8 cellular contexts compared by ENCODE assay signal in the genomic region with DNA sequence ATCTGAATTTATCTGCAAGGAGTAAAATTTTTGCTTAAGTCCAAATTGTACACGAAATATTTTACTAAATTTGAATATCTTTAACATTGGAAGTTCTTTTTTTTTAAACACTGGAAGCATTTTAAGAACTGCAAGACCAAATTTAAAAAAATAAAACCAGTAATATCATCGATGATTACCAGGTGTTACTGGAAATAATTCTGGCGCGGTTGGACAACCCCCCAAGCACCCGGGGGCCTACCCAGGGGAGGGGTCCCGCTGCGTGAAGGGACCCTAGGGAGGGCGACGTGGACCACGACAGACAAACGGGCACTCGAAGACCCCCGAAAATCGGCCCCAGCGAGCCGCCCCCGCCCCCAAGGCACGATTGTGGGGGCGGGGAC. TPM values are rescaled to one million over a fixed set of nuclear protein-coding genes. Genes with fewer than 3 reads are reported as not detected.
A peak's percentile ranks its signal among the peaks of the same experiment; 100 is the strongest.
DNase-seq lines count a peak whose midpoint lies in the region; ATAC-seq and TF ChIP-seq lines count a peak whose summit lies in the region.

No MANE protein-coding gene starts in this region.

- H3K27me3 ChIP-seq in H7 (ENCODE audit: control insufficient read depth, insufficient read depth, low read length) (no peaks in the 10 kb centered on the region), right atrium auricular region (no peaks in the 10 kb centered on the region), skeletal muscle tissue (ENCODE audit: control insufficient read depth in 3 of 3, insufficient read depth in 3 of 3, low read length in 3 of 3) (no peaks in the 10 kb centered on the region)

- peaks cover 59% of the 10 kb centered on the region for H3K4me1 Mint-ChIP-seq in activated B cell treated with CpG ODN at 0.5 μM for 24 hours

- H3K4me1 ChIP-seq in right atrium auricular region (peaks cover 0 to 45% of the 10 kb centered on the region in 2 donors), skeletal muscle tissue (ENCODE audit: control insufficient read depth in 3 of 3, insufficient read depth in 3 of 3, low read length in 3 of 3) (peaks cover 30 to 45% (median 32%) of the 10 kb centered on the region in 3 donors)

- intact Hi-C loops in activated B cell treated with CpG ODN at 0.5 μM for 24 hours (cut with micrococcal nuclease), result loop anchor here (1.0 kb wide), 3 partner anchors 11 to 406 kb away; a partner anchor contains a TSS

- peak overlapping the region; percentile 59 for H3K4me3 ChIP-seq in H7 (ENCODE audit: insufficient read depth, low read depth, low read length)
- H3K4me3 ChIP-seq in right atrium auricular region, result peak overlapping the region; percentile 79 to 100
- H3K4me3 ChIP-seq in skeletal muscle tissue (ENCODE audit: low read length in 3 of 3), result peak overlapping the region; percentile 75 to 80 (median 77)

- peak overlapping the region; percentile 77 to 99 for H3K27ac ChIP-seq in right atrium auricular region
- peak overlapping the region; percentile 65 for H3K27ac ChIP-seq in skeletal muscle tissue (ENCODE audit: low read depth, low read length)

- H3K4me3 Mint-ChIP-seq in activated B cell treated with CpG ODN at 0.5 μM for 24 hours, result peak overlapping the region; percentile 92

- H3K9ac ChIP-seq in skeletal muscle tissue (ENCODE audit: low read depth in 1 of 3, low read length in 3 of 3), result peak overlapping the region; percentile 56 to 80 (median 74)

- CTCF ChIA-PET in activated B cell treated with CpG ODN at 0.5 μM for 24 hours (lab: Charles Lee), result no interaction called here

- H3K9me3 ChIP-seq in right atrium auricular region (no peaks in the 10 kb centered on the region), skeletal muscle tissue (ENCODE audit: control insufficient read depth in 3 of 3, low read length in 3 of 3) (no peaks in the 10 kb centered on the region)

- peak overlapping the region; percentile 91 for H3K27ac Mint-ChIP-seq in activated B cell treated with CpG ODN at 0.5 μM for 24 hours

- H3K36me3 Mint-ChIP-seq in activated B cell treated with CpG ODN at 0.5 μM for 24 hours (ENCODE audit: low read depth), result peaks cover 28% of the 10 kb centered on the region

- H3K9me3 Mint-ChIP-seq in activated B cell treated with CpG ODN at 0.5 μM for 24 hours, result no peaks in the 10 kb centered on the region

- TF ChIP-seq CTCF in activated B cell treated with CpG ODN at 0.5 μM for 24 hours (IDR thresholded peaks at IDR 0.05) (no peak), right atrium auricular region (IDR thresholded peaks at IDR 0.05) (no peak), omental fat pad (IDR thresholded peaks at IDR 0.05) (no peak)

- ATAC-seq in activated B cell treated with CpG ODN at 0.5 μM for 24 hours (ENCODE audit: low read depth) (no peak), HG03571 (IDR thresholded peaks at IDR 0.05; ENCODE audit: unreplicated experiment) (no peak), GM19328 (IDR thresholded peaks at IDR 0.05; ENCODE audit: unreplicated experiment) (no peak), omental fat pad (ENCODE audit: low FRiP score) (no peak)

- POLR2A ChIA-PET in activated B cell treated with CpG ODN at 0.5 μM for 24 hours (lab: Charles Lee), result interaction anchor here (0.7 to 7.8 kb wide), 6 partner anchors 9 to 352 kb away, joined by 3 to 131 read pairs (median 56); a partner anchor contains a TSS

- H3K27me3 Mint-ChIP-seq in activated B cell treated with CpG ODN at 0.5 μM for 24 hours, result no peaks in the 10 kb centered on the region

- H3K36me3 ChIP-seq in H7 (replicated peaks; ENCODE audit: control insufficient read depth, insufficient read depth, low read length), result peaks cover 7% of the 10 kb centered on the region
- H3K36me3 ChIP-seq in right atrium auricular region, result peaks cover 31% of the 10 kb centered on the region
- peaks cover 4 to 11% (median 9%) of the 10 kb centered on the region in 3 donors for H3K36me3 ChIP-seq in skeletal muscle tissue (ENCODE audit: control insufficient read depth in 3 of 3, insufficient read depth in 3 of 3, low read length in 3 of 3)

- no peak for DNase-seq in H7
- DNase-seq in activated B cell treated with CpG ODN at 0.5 μM for 24 hours, result no peak
- DNase-seq in right atrium auricular region (ENCODE audit: low spot score), result no peak
- DNase-seq in omental fat pad (ENCODE audit: low spot score), result no peak
- no peak for DNase-seq in activated CD4-positive, alpha-beta T cell treated with anti-CD3 and anti-CD28 coated beads, Interleukin-2, amount 50 U/mL, for 1 hour

RNA-seq across cellular contexts. Expression of a gene that starts 12.6 kb away (rescaled TPM):
- not detected in 2 replicates for total RNA-seq in H7 (2014; rRNA removed; shearing (Covaris generic))
- 0.31 and 0.54 TPM in 2 replicates for total RNA-seq in activated B cell treated with CpG ODN at 0.5 μM for 24 hours
- under 1 TPM in 1 of 2 donors, not detected in 1; 0.39 TPM for total RNA-seq in right atrium auricular region
- 79.3 TPM for total RNA-seq in skeletal muscle tissue
- total RNA-seq in omental fat pad, result not detected

RNA-seq across cellular contexts. Expression of a gene that starts 13.1 kb away (rescaled TPM):
- total RNA-seq in H7 (2014; rRNA removed; shearing (Covaris generic)), result not detected in 2 replicates
- total RNA-seq in activated B cell treated with CpG ODN at 0.5 μM for 24 hours (0.09 TPM in 1 of 2 replicates, not detected in the other), right atrium auricular region (1 to 10 TPM; 1.5 to 1.9 TPM), skeletal muscle tissue (not detected), omental fat pad (1 to 10 TPM in 3 of 4 donors, under 1 TPM in 1; 0.09 to 9.1 (median 1.3) TPM)

RNA-seq across cellular contexts. Expression of a gene that starts 19.7 kb away (rescaled TPM):
- total RNA-seq in H7 (2014; rRNA removed; shearing (Covaris generic)), result 10.5 and 12.8 TPM in 2 replicates
- total RNA-seq in activated B cell treated with CpG ODN at 0.5 μM for 24 hours, result 2.8 and 4.8 TPM in 2 replicates
- total RNA-seq in right atrium auricular region, result under 1 TPM in 1 of 2 donors, not detected in 1; 0.98 TPM
- total RNA-seq in skeletal muscle tissue, result 0.52 TPM
- total RNA-seq in omental fat pad, result 1 to 10 TPM in 1 of 4 donors, under 1 TPM in 2, not detected in 1; 0.25 to 1.1 (median 0.72) TPM

RNA-seq across cellular contexts. Expression of a gene that starts 32.2 kb away (rescaled TPM):
- 107 and 115 TPM in 2 replicates for total RNA-seq in H7 (2014; rRNA removed; shearing (Covaris generic))
- 107 and 117 TPM in 2 replicates for total RNA-seq in activated B cell treated with CpG ODN at 0.5 μM for 24 hours
- 10 to 100 TPM; 17.3 to 30.4 TPM for total RNA-seq in right atrium auricular region
- 37.6 TPM for total RNA-seq in skeletal muscle tissue
- total RNA-seq in omental fat pad, result 10 to 100 TPM; 13.2 to 31.1 (median 24.5) TPM

RNA-seq across cellular contexts. Expression of a gene that starts 32.7 kb away (rescaled TPM):
- total RNA-seq in H7 (2014; rRNA removed; shearing (Covaris generic)), result 269 and 295 TPM in 2 replicates
- total RNA-seq in activated B cell treated with CpG ODN at 0.5 μM for 24 hours (74.4 and 74.9 TPM in 2 replicates), right atrium auricular region (10 to 100 TPM; 44.1 to 53.0 TPM), skeletal muscle tissue (63.2 TPM), omental fat pad (10 to 100 TPM; 45.0 to 67.5 (median 52.3) TPM)

Comparison
In these comparisons a context has a peak if more than half of its experiments do, and no peak if none do; other contexts are left out.
1. RNA of a gene that starts 12.6 kb away (total RNA-seq): 79.3 TPM in skeletal muscle tissue (single experiment); 0.39 TPM in right atrium auricular region, 0.31 to 0.54 TPM in activated B cell treated with CpG ODN at 0.5 μM for 24 hours, not detected in omental fat pad and not detected in H7; every median in the first group is over 10 times any median in the second.
2. Peak in every context shown above with its lines, with median percentiles within 50 percentile points of each other: H3K4me3 ChIP-seq.